ENCODE assay signal across 15 cellular contexts in genomic region chr2:166792808-166793207, GRCh38.
"Had no signal": no experiment of that assay in that cellular context is flagged by ENCODE, and none has a peak within 500 bp of the region (broad histone marks: within the 10 kb centered on the region; RNA-seq: fewer than 3 reads in every experiment).

No MANE protein-coding gene starts in this region.

- H3K4me3 Mint-ChIP-seq: activated CD8-positive, alpha-beta T cell treated with anti-CD3 and anti-CD28 coated beads for 36 hours; activated naive CD8-positive, alpha-beta T cell treated with anti-CD3 and anti-CD28 coated beads, Interleukin-2, amount 50 U/mL, for 24 hours; activated T-helper 1 cell treated with anti-CD3 and anti-CD28 coated beads, Interleukin-12 subunit alpha, Interleukin-12 subunit beta, Interleukin-2, Interleukin-4 antibody, amounts not matched to agents 30 ng/mL and 10 ng/mL and 1 ng/mL, durations not matched to agents 14 hours and 24 hours and 36 hours; immature natural killer cell; naive thymus-derived CD4-positive, alpha-beta T cell; T-helper 17 cell had no signal

- H3K4me3 ChIP-seq: ascending aorta, lung, transverse colon had no signal

- H3K27me3 Mint-ChIP-seq: activated CD8-positive, alpha-beta T cell treated with anti-CD3 and anti-CD28 coated beads for 36 hours; activated naive CD8-positive, alpha-beta T cell treated with anti-CD3 and anti-CD28 coated beads, Interleukin-2, amount 50 U/mL, for 24 hours; naive thymus-derived CD4-positive, alpha-beta T cell; T-helper 17 cell had no signal

- H3K27ac Mint-ChIP-seq: activated CD8-positive, alpha-beta T cell treated with anti-CD3 and anti-CD28 coated beads for 36 hours; activated naive CD8-positive, alpha-beta T cell treated with anti-CD3 and anti-CD28 coated beads, Interleukin-2, amount 50 U/mL, for 24 hours; activated T-helper 1 cell treated with anti-CD3 and anti-CD28 coated beads, Interleukin-12 subunit alpha, Interleukin-12 subunit beta, Interleukin-2, Interleukin-4 antibody, amounts not matched to agents 30 ng/mL and 10 ng/mL and 1 ng/mL, durations not matched to agents 14 hours and 24 hours and 36 hours; immature natural killer cell; naive thymus-derived CD4-positive, alpha-beta T cell; T-helper 17 cell had no signal

- ATAC-seq: activated CD8-positive, alpha-beta T cell treated with anti-CD3 and anti-CD28 coated beads for 36 hours; activated naive CD8-positive, alpha-beta T cell treated with anti-CD3 and anti-CD28 coated beads, Interleukin-2, amount 50 U/mL, for 24 hours; left colon; naive thymus-derived CD4-positive, alpha-beta T cell; right cardiac atrium; T-helper 17 cell had no signal

- H3K4me1 Mint-ChIP-seq: activated naive CD8-positive, alpha-beta T cell treated with anti-CD3 and anti-CD28 coated beads, Interleukin-2, amount 50 U/mL, for 24 hours; immature natural killer cell; naive thymus-derived CD4-positive, alpha-beta T cell; T-helper 17 cell had no signal

- DNase-seq: activated CD4-positive, alpha-beta T cell treated with anti-CD3 and anti-CD28 coated beads for 1 hour; activated CD8-positive, alpha-beta memory T cell treated with anti-CD3 and anti-CD28 coated beads, Interleukin-2, amount 50 U/mL, for 4 hours; activated CD8-positive, alpha-beta T cell treated with anti-CD3 and anti-CD28 coated beads for 36 hours; activated naive CD4-positive, alpha-beta T cell; activated naive CD8-positive, alpha-beta T cell treated with anti-CD3 and anti-CD28 coated beads, Interleukin-2, amount 50 U/mL, for 24 hours; immature natural killer cell; left colon; naive thymus-derived CD4-positive, alpha-beta T cell; right cardiac atrium; small intestine; T-helper 17 cell; transverse colon had no signal

- H3K36me3 Mint-ChIP-seq: immature natural killer cell had no signal
